ENCODE assay signal across 8 cellular contexts in genomic region chr18:44507729-44508325, GRCh38.
DNase-seq lines count a peak whose midpoint lies in the region; ATAC-seq lines count a peak whose summit lies in the region.

No MANE protein-coding gene starts in this region.

- ATAC-seq in GM19438 (IDR thresholded peaks at IDR 0.05; ENCODE audit: low read depth, unreplicated experiment) (peak; percentile 88), HG03432 (IDR thresholded peaks at IDR 0.05; ENCODE audit: unreplicated experiment) (peak; percentile 71), HG03045 (IDR thresholded peaks at IDR 0.05; ENCODE audit: unreplicated experiment) (no peak)
- ATAC-seq in central memory CD8-positive, alpha-beta T cell (replicated peaks; ENCODE audit: extremely low read depth, poor library complexity, severe bottlenecking), result peak; percentile 64

- H3K4me3 ChIP-seq in H7 (ENCODE audit: insufficient read depth, low read depth, low read length), result no peak overlapping the region
- no peak overlapping the region for H3K4me3 ChIP-seq in CD4-positive, alpha-beta memory T cell (ENCODE audit: low read length in 2 of 2)

- no peaks in the 10 kb centered on the region for H3K9me3 Mint-ChIP-seq in central memory CD8-positive, alpha-beta T cell
- H3K9me3 Mint-ChIP-seq in CD4-positive, alpha-beta memory T cell, result no peaks in the 10 kb centered on the region

- peaks cover 2% of the 10 kb centered on the region for H3K36me3 Mint-ChIP-seq in central memory CD8-positive, alpha-beta T cell (ENCODE audit: insufficient read depth)
- no peaks in the 10 kb centered on the region for H3K36me3 Mint-ChIP-seq in CD4-positive, alpha-beta memory T cell

- H3K27ac Mint-ChIP-seq in central memory CD8-positive, alpha-beta T cell (ENCODE audit: low read depth), result no peak overlapping the region
- no peak overlapping the region for H3K27ac Mint-ChIP-seq in CD4-positive, alpha-beta memory T cell

- CTCF ChIA-PET in CD4-positive, alpha-beta memory T cell (lab: Charles Lee; ENCODE audit: partially characterized antibody), result no interaction called here

- H3K4me3 Mint-ChIP-seq in central memory CD8-positive, alpha-beta T cell, result no peak overlapping the region
- no peak overlapping the region for H3K4me3 Mint-ChIP-seq in CD4-positive, alpha-beta memory T cell

- no peak overlapping the region for H3K27ac ChIP-seq in CD4-positive, alpha-beta memory T cell (ENCODE audit: low read depth, low read length)

- no peaks in the 10 kb centered on the region for H3K9me3 ChIP-seq in CD4-positive, alpha-beta memory T cell (ENCODE audit: control insufficient read depth in 1 of 2, low read length in 2 of 2)

- H3K36me3 ChIP-seq in H7 (replicated peaks; ENCODE audit: control insufficient read depth, insufficient read depth, low read length), result no peaks in the 10 kb centered on the region
- H3K36me3 ChIP-seq in CD4-positive, alpha-beta memory T cell (ENCODE audit: insufficient read depth, low read length), result no peaks in the 10 kb centered on the region

- DNase-seq in central memory CD8-positive, alpha-beta T cell (ENCODE audit: low spot score in 2 of 2), result peak in 1 of 2 donors; percentile 9
- DNase-seq in putamen (ENCODE audit: low spot score) (peak; percentile 34), H7 (no peak), activated gamma-delta T cell (lab: John Stamatoyannopoulos, UW) (no peak)
- no peak for DNase-seq in CD4-positive, alpha-beta memory T cell

- POLR2A ChIA-PET in CD4-positive, alpha-beta memory T cell (lab: Charles Lee; ENCODE audit: partially characterized antibody), result no interaction called here

- H3K4me1 Mint-ChIP-seq in central memory CD8-positive, alpha-beta T cell, result peaks cover 8% of the 10 kb centered on the region
- no peaks in the 10 kb centered on the region for H3K4me1 Mint-ChIP-seq in CD4-positive, alpha-beta memory T cell

- no peaks in the 10 kb centered on the region for H3K27me3 ChIP-seq in H7 (ENCODE audit: control insufficient read depth, insufficient read depth, low read length)
- H3K27me3 ChIP-seq in CD4-positive, alpha-beta memory T cell (ENCODE audit: insufficient read depth, low read length), result no peaks in the 10 kb centered on the region

- intact Hi-C loops in CD4-positive, alpha-beta memory T cell (cut with micrococcal nuclease), result no loop called here

- no peaks in the 10 kb centered on the region for H3K4me1 ChIP-seq in CD4-positive, alpha-beta memory T cell (ENCODE audit: insufficient read depth, low read length)

- H3K27me3 Mint-ChIP-seq in central memory CD8-positive, alpha-beta T cell, result no peaks in the 10 kb centered on the region
- peaks cover 1 to 3% of the 10 kb centered on the region in 2 donors for H3K27me3 Mint-ChIP-seq in CD4-positive, alpha-beta memory T cell
